Comparison of ENCODE assay signal across 15 cellular contexts in the genomic region with DNA sequence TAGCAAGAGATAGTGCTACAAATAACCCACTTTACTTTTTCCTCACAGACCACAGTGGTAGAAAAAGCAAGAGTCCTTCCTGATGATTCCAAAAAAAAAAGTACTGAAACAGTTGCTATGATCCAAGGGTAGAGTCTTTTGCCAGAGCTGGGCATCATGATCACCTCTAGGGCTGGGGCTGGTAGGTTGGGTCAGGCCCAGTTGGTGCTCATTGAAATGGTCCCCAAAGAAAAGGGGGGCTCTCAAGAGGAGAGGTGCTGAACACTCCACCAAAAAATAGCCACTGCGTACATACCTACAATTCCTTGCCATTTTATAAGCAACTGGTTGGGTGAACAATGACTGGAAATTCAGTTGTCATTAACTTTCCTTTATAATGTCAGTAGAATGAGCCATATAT. TPM values are rescaled to one million over a fixed set of nuclear protein-coding genes. Genes with fewer than 3 reads are reported as not detected.
"Had no signal": no experiment of that assay in that cellular context is flagged by ENCODE, and none has a peak within 500 bp of the region (broad histone marks: within the 10 kb centered on the region; RNA-seq: fewer than 3 reads in every experiment).

No MANE protein-coding gene starts in this region.

RNA-seq across cellular contexts. Expression of a gene that starts 30.9 kb away (rescaled TPM):
- total RNA-seq: activated B cell treated with CpG ODN at 0.5 μM for 24 hours; activated CD4-positive, alpha-beta memory T cell treated with anti-CD3 and anti-CD28 coated beads for 36 hours; activated CD4-positive, alpha-beta memory T cell treated with anti-CD3 and anti-CD28 coated beads, Interleukin-2, amount 10 ng/mL, durations not matched to agents 7 days and 5 days; activated CD4-positive, alpha-beta T cell treated with anti-CD3 and anti-CD28 coated beads for 36 hours; activated CD4-positive, alpha-beta T cell treated with anti-CD3 and anti-CD28 coated beads, Interleukin-2, amount 10 ng/mL, durations not matched to agents 24 days and 14 days; activated CD4-positive, alpha-beta T cell treated with anti-CD3 and anti-CD28 coated beads, Interleukin-2, amount 10 ng/mL, durations not matched to agents 7 days and 5 days; activated CD8-positive, alpha-beta memory T cell treated with anti-CD3 and anti-CD28 coated beads for 36 hours; activated CD8-positive, alpha-beta memory T cell treated with anti-CD3 and anti-CD28 coated beads, Interleukin-2, amount 10 ng/mL, durations not matched to agents 7 days and 5 days; activated CD8-positive, alpha-beta T cell treated with anti-CD3 and anti-CD28 coated beads for 36 hours; activated CD8-positive, alpha-beta T cell treated with anti-CD3 and anti-CD28 coated beads, Interleukin-2, amount 10 ng/mL, durations not matched to agents 7 days and 5 days; T-cell; T-helper 1 cell treated with Interleukin-12 subunit alpha and Interleukin-12 subunit beta and Interleukin-4 antibody, amounts not matched to agents 30 ng/mL and 1 ng/mL, for 36 hours; T-helper 17 cell; T-helper 2 cell treated with Interferon-gamma antibody and Interleukin-4, amounts not matched to agents 100 ng/mL and 5 ng/mL, for 36 hours; WTC11 had no signal
